9 cellular contexts compared by ENCODE assay signal in the genomic region with DNA sequence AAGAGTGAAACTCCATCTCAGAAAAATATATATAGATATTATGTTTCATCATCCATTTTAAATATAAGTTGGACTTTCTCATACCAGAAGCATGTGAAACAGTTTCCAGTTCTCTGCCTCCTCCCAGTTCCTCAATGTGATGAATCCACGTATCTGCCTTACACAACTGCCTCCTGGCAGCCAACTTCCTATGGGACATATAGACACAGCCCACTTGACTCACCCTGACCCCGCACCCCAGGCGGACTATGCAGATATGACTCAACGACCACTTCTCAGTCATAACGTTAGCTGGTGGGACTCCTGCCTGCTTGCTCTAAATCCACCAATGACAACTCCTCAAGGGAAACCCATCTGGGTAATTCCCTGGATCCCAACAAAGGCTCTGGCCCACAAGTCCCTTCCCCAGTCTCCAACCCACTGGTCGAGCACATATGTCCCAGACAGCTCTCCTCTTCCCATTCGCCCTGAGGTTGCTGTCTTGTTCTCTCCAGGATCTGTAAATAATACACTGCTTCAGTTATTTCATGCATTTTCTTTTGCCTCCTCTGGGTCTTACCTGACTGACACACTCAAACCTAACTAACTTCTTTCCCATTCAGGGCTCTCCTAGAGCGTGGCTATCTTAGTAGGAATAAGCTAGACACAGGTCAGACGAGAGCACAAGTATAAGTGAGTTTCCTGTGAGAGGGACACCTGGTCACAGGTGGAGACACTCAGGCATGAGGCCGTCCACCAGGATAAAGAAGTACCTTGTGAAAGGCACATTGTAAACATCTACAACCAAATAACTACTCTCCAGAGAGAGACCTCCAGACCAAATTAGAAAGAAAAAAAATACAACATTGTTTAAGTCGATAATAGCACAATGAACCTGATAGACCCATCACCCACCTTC.
A peak's percentile ranks its signal among the peaks of the same experiment; 100 is the strongest.
DNase-seq lines count a peak whose midpoint lies in the region; FAIRE-seq and TF ChIP-seq lines count a peak whose summit lies in the region.
"Had no signal": no experiment of that assay in that cellular context is flagged by ENCODE, and none has a peak within 500 bp of the region (broad histone marks: within the 10 kb centered on the region; RNA-seq: fewer than 3 reads in every experiment).

No MANE protein-coding gene starts in this region.

- H3K4me3 ChIP-seq in GM12864 (ENCODE audit: low read depth, low read length), result no peak overlapping the region
- no peak overlapping the region for H3K4me3 ChIP-seq in astrocyte (ENCODE audit: insufficient read depth, low read depth, low read length)
- no peak overlapping the region for H3K4me3 ChIP-seq in skeletal muscle cell (ENCODE audit: low read depth, low read length)
- H3K4me3 ChIP-seq: upper lobe of left lung had no signal

- H3K4me2 ChIP-seq in astrocyte (ENCODE audit: low read length), result peak overlapping the region; percentile 29

- no peak for TF ChIP-seq CTCF in GM12864 (IDR thresholded peaks at IDR 0.05; ENCODE audit: low read depth, low read length, missing control alignments)
- no peak for TF ChIP-seq CTCF in astrocyte (IDR thresholded peaks at IDR 0.05; ENCODE audit: insufficient read depth, low read depth, low read length)

- no peak for FAIRE-seq in astrocyte (lab: Jason Lieb, UNC)

- peak overlapping the region; percentile 63 for H3K9ac ChIP-seq in astrocyte (ENCODE audit: low read length)

- peaks cover 15% of the 10 kb centered on the region for H3K4me1 Mint-ChIP-seq in astrocyte (ENCODE audit: low read depth, unreplicated experiment)

- peaks cover 25% of the 10 kb centered on the region for H3K4me1 ChIP-seq in astrocyte (ENCODE audit: insufficient read depth, low read length)
- H3K4me1 ChIP-seq: upper lobe of left lung had no signal

- no peaks in the 10 kb centered on the region for H3K9me3 Mint-ChIP-seq in astrocyte (ENCODE audit: unreplicated experiment)

- no peak overlapping the region for H3K4me3 Mint-ChIP-seq in astrocyte (ENCODE audit: unreplicated experiment)

- no peaks in the 10 kb centered on the region for H3K36me3 ChIP-seq in astrocyte (ENCODE audit: insufficient read depth, low read length)
- H3K36me3 ChIP-seq: upper lobe of left lung had no signal

- H3K27ac ChIP-seq in astrocyte (ENCODE audit: low read depth, low read length) (peak overlapping the region; percentile 78), substantia nigra (ENCODE audit: low read depth, low read length, poor library complexity, severe bottlenecking) (no peak overlapping the region)
- H3K27ac ChIP-seq: upper lobe of left lung had no signal

- no peaks in the 10 kb centered on the region for H3K36me3 Mint-ChIP-seq in astrocyte (ENCODE audit: low read depth, unreplicated experiment)

- H2AFZ ChIP-seq in astrocyte (ENCODE audit: low read depth, low read length), result no peak overlapping the region

- H4K20me1 ChIP-seq in astrocyte (ENCODE audit: insufficient read depth, low read length), result no peaks in the 10 kb centered on the region

- H3K79me2 ChIP-seq in astrocyte (ENCODE audit: insufficient read depth, low read length), result no peaks in the 10 kb centered on the region

- H3K27me3 Mint-ChIP-seq in astrocyte (ENCODE audit: low read depth, unreplicated experiment), result no peaks in the 10 kb centered on the region

- peak overlapping the region; percentile 77 for H3K27ac Mint-ChIP-seq in astrocyte (ENCODE audit: unreplicated experiment)

- no peaks in the 10 kb centered on the region for H3K9me3 ChIP-seq in astrocyte (ENCODE audit: insufficient read depth, low read depth, low read length)
- H3K9me3 ChIP-seq: upper lobe of left lung had no signal

- H3K27me3 ChIP-seq in astrocyte (ENCODE audit: insufficient read depth, low read length), result peaks cover 5% of the 10 kb centered on the region
- H3K27me3 ChIP-seq: upper lobe of left lung had no signal

- DNase-seq in GM12864 (ENCODE audit: low read depth) (peak; percentile 26), HS-5 (ENCODE audit: low read depth) (peak; percentile 97), astrocyte (ENCODE audit: low read depth) (peak; percentile 96), skeletal muscle cell (ENCODE audit: low read depth) (peak; percentile 100), NCI-H146 treated with DMSO at 0.1 percent for 48 hours (lab: John Stamatoyannopoulos, UW; ENCODE audit: unreplicated experiment) (no peak), SHP77 (lab: John Stamatoyannopoulos, UW) (no peak), substantia nigra (lab: John Stamatoyannopoulos, UW) (no peak)
- no peak for DNase-seq in effector CD4-positive, alpha-beta T cell

Comparison
In these comparisons a context has a peak if more than half of its experiments do, and no peak if none do; other contexts are left out.
1. DNase-seq: peak in GM12864 (single experiment), HS-5 (single experiment), astrocyte (single experiment) and skeletal muscle cell (single experiment); none in NCI-H146 treated with DMSO at 0.1 percent for 48 hours (single experiment), effector CD4-positive, alpha-beta T cell (single experiment), SHP77 (0 of 2) and substantia nigra (0 of 49).